18 cellular contexts compared by ENCODE assay signal in genomic region chr5:123181394-123181801, GRCh38.
DNase-seq lines count a peak whose midpoint lies in the region; ATAC-seq and TF ChIP-seq lines count a peak whose summit lies in the region.
"Had no signal": no experiment of that assay in that cellular context is flagged by ENCODE, and none has a peak within 500 bp of the region (broad histone marks: within the 10 kb centered on the region; RNA-seq: fewer than 3 reads in every experiment).

No MANE protein-coding gene starts in this region.

- TF ChIP-seq POLR2A in esophagus squamous epithelium (IDR thresholded peaks at IDR 0.05), result no peak

- TF ChIP-seq CTCF in esophagus squamous epithelium (IDR thresholded peaks at IDR 0.05), result no peak

- DNase-seq in MG63 (peak; percentile 44), esophagus squamous epithelium (lab: John Stamatoyannopoulos, UW) (no peak), HCEC 1CT (no peak)
- DNase-seq in stimulated activated naive B cell treated with anti-CD40 and anti-IgM and Interleukin-4, amounts not matched to agents 10 μg/mL and 1 μg/mL and 100 μg/mL, for 72 hours, result no peak
- DNase-seq in activated T-cell treated with anti-CD3 and anti-CD28 coated beads, Interleukin-2, amount 50 U/mL, for 24 hours, result no peak
- DNase-seq: effector CD8-positive, alpha-beta T cell; HFFc6; KBM-7; mammary epithelial cell; MV-4-11; NCI-H2029; NCI-H524; stimulated activated naive CD8-positive, alpha-beta T cell treated with anti-CD3 and anti-CD28 coated beads, Interleukin-15, Interleukin-2, amounts not matched to agents 100 U/mL and 50 U/mL, for 24 hours; transverse colon had no signal

- H3K4me3 ChIP-seq in MG63 (no peak overlapping the region), esophagus squamous epithelium (no peak overlapping the region)
- H3K4me3 ChIP-seq: GM12878, heart left ventricle, transverse colon had no signal

- intact Hi-C loops in esophagus squamous epithelium (cut with DNase I), result no loop called here

- ATAC-seq in GM18868 (IDR thresholded peaks at IDR 0.05; ENCODE audit: unreplicated experiment) (peak; percentile 76), HG02623 (IDR thresholded peaks at IDR 0.05; ENCODE audit: unreplicated experiment) (no peak)
- peak; percentile 45 to 53 for ATAC-seq in stimulated activated naive B cell treated with anti-CD40 and anti-IgM and Interleukin-4, amounts not matched to agents 10 μg/mL and 1 μg/mL and 100 μg/mL, for 72 hours (replicated peaks)
- ATAC-seq: GM12878; stimulated activated naive CD8-positive, alpha-beta T cell treated with anti-CD3 and anti-CD28 coated beads, Interleukin-15, Interleukin-2, amounts not matched to agents 100 U/mL and 50 U/mL, for 24 hours had no signal

- H3K36me3 ChIP-seq in MG63, result no peaks in the 10 kb centered on the region
- H3K36me3 ChIP-seq in esophagus squamous epithelium, result no peaks in the 10 kb centered on the region
- H3K36me3 ChIP-seq: heart left ventricle, transverse colon had no signal

- peak overlapping the region; percentile 29 to 48 (median 38) for H3K27ac ChIP-seq in esophagus squamous epithelium
- H3K27ac ChIP-seq: heart left ventricle, transverse colon had no signal

- WGBS in esophagus squamous epithelium, 2 donors, result 32 to 42% methylated on average over 5 of the region's 5 CpGs

- H3K27ac Mint-ChIP-seq in stimulated activated naive B cell treated with anti-CD40 and anti-IgM and Interleukin-4, amounts not matched to agents 10 μg/mL and 1 μg/mL and 100 μg/mL, for 72 hours, result no peak overlapping the region
- H3K27ac Mint-ChIP-seq in activated T-cell treated with anti-CD3 and anti-CD28 coated beads, Interleukin-2, amount 50 U/mL, for 24 hours, result no peak overlapping the region
- H3K27ac Mint-ChIP-seq: HFFc6 had no signal

- H3K9me3 Mint-ChIP-seq in stimulated activated naive B cell treated with anti-CD40 and anti-IgM and Interleukin-4, amounts not matched to agents 10 μg/mL and 1 μg/mL and 100 μg/mL, for 72 hours, result no peaks in the 10 kb centered on the region
- H3K9me3 Mint-ChIP-seq in activated T-cell treated with anti-CD3 and anti-CD28 coated beads, Interleukin-2, amount 50 U/mL, for 24 hours, result no peaks in the 10 kb centered on the region
- H3K9me3 Mint-ChIP-seq: HFFc6 had no signal

- H3K4me1 ChIP-seq in esophagus squamous epithelium, result peaks cover 0 to 40% (median 13%) of the 10 kb centered on the region in 3 donors

- H3K9me3 ChIP-seq in MG63 (no peaks in the 10 kb centered on the region), esophagus squamous epithelium (no peaks in the 10 kb centered on the region)
- H3K9me3 ChIP-seq: heart left ventricle, transverse colon had no signal

- H3K27me3 Mint-ChIP-seq in stimulated activated naive B cell treated with anti-CD40 and anti-IgM and Interleukin-4, amounts not matched to agents 10 μg/mL and 1 μg/mL and 100 μg/mL, for 72 hours, result peaks cover 12 to 19% of the 10 kb centered on the region in 2 donors
- H3K27me3 Mint-ChIP-seq in activated T-cell treated with anti-CD3 and anti-CD28 coated beads, Interleukin-2, amount 50 U/mL, for 24 hours, result peaks cover 10% of the 10 kb centered on the region

- no peaks in the 10 kb centered on the region for H3K36me3 Mint-ChIP-seq in stimulated activated naive B cell treated with anti-CD40 and anti-IgM and Interleukin-4, amounts not matched to agents 10 μg/mL and 1 μg/mL and 100 μg/mL, for 72 hours
- no peaks in the 10 kb centered on the region for H3K36me3 Mint-ChIP-seq in activated T-cell treated with anti-CD3 and anti-CD28 coated beads, Interleukin-2, amount 50 U/mL, for 24 hours (ENCODE audit: low read depth)

- H3K4me1 Mint-ChIP-seq in stimulated activated naive B cell treated with anti-CD40 and anti-IgM and Interleukin-4, amounts not matched to agents 10 μg/mL and 1 μg/mL and 100 μg/mL, for 72 hours, result peaks cover 1 to 5% of the 10 kb centered on the region in 2 donors
- no peaks in the 10 kb centered on the region for H3K4me1 Mint-ChIP-seq in activated T-cell treated with anti-CD3 and anti-CD28 coated beads, Interleukin-2, amount 50 U/mL, for 24 hours (ENCODE audit: low read depth)

- no peaks in the 10 kb centered on the region for H3K27me3 ChIP-seq in MG63
- H3K27me3 ChIP-seq in esophagus squamous epithelium, result no peaks in the 10 kb centered on the region
- H3K27me3 ChIP-seq: heart left ventricle, transverse colon had no signal

- no peak overlapping the region for H3K4me3 Mint-ChIP-seq in stimulated activated naive B cell treated with anti-CD40 and anti-IgM and Interleukin-4, amounts not matched to agents 10 μg/mL and 1 μg/mL and 100 μg/mL, for 72 hours
- no peak overlapping the region for H3K4me3 Mint-ChIP-seq in activated T-cell treated with anti-CD3 and anti-CD28 coated beads, Interleukin-2, amount 50 U/mL, for 24 hours
- H3K4me3 Mint-ChIP-seq: HFFc6 had no signal
